ENCODE assay signal across 8 cellular contexts in genomic region chr16:49158029-49158642, GRCh38.
DNase-seq lines count a peak whose midpoint lies in the region; ATAC-seq and TF ChIP-seq lines count a peak whose summit lies in the region.

No MANE protein-coding gene starts in this region.

- no peak overlapping the region for H3K9ac ChIP-seq in adipocyte (ENCODE audit: low read length)

- no peak for ATAC-seq in GM21423 (IDR thresholded peaks at IDR 0.05; ENCODE audit: unreplicated experiment)
- no peak for ATAC-seq in HG03045 (IDR thresholded peaks at IDR 0.05; ENCODE audit: unreplicated experiment)

- CTCF ChIA-PET in GM10248 (lab: Yijun Ruan, JAX): no interaction called here

- DNase-seq in GM10248 (ENCODE audit: extremely low spot score) (peak; percentile 16), KG1 (lab: John Stamatoyannopoulos, UW) (peak; percentile 4), adipocyte (ENCODE audit: low read depth) (peak; percentile 1), lung microvascular endothelial cell (ENCODE audit: low read depth in 2 of 2) (peak; percentile 36 to 43), NCI-H510A (lab: John Stamatoyannopoulos, UW) (no peak), activated gamma-delta T cell treated with Interleukin-2 at 50 U/mL for 16 hours (no peak)

- H3K4me3 ChIP-seq in adipocyte (ENCODE audit: low read length): no peak overlapping the region

- no peak for TF ChIP-seq CTCF in GM10248 (IDR thresholded peaks at IDR 0.05; ENCODE audit: control extremely low read depth, extremely low read depth, low read depth, missing control alignments)

- H3K36me3 ChIP-seq in adipocyte (ENCODE audit: control insufficient read depth, insufficient read depth, low read length, severe bottlenecking): no peaks in the 10 kb centered on the region

- H3K27me3 ChIP-seq in adipocyte (replicated peaks; ENCODE audit: control insufficient read depth, insufficient read depth, low read length): no peaks in the 10 kb centered on the region

- POLR2A ChIA-PET in GM10248 (lab: Yijun Ruan, JAX): no interaction called here

- no peaks in the 10 kb centered on the region for H3K4me1 ChIP-seq in adipocyte (ENCODE audit: control insufficient read depth, insufficient read depth, low read length)

- H3K9me3 ChIP-seq in adipocyte (ENCODE audit: control insufficient read depth, low read length): peaks cover 5% of the 10 kb centered on the region

Comparison
In these comparisons a context has a peak if more than half of its experiments do, and no peak if none do; other contexts are left out.
1. DNase-seq: peak in GM10248 (single experiment), KG1 (single experiment), adipocyte (single experiment) and lung microvascular endothelial cell (2 of 2); none in NCI-H510A (single experiment) and activated gamma-delta T cell treated with Interleukin-2 at 50 U/mL for 16 hours (single experiment).